ENCODE assay signal across 20 cellular contexts in the genomic region with DNA sequence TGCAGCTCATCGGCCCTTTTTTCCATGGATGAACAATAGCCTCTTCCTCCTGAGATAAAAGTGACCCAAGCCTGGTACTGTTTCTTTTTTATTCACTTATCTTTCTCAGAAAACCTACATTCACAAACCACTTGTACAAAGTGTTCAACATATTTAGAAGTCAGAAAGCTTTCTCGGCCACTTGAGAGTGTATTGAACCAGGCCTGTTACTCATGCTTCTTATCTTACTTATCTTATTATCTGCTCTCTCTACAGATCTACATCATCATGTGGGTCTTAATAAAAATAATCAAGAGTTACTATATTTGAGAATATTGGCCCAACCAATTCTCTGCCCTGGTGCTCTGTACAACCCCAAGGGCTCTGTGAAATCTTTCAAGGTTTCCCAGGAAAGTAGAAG.
DNase-seq lines count a peak whose midpoint lies in the region; ATAC-seq, FAIRE-seq and TF ChIP-seq lines count a peak whose summit lies in the region.
"Had no signal": no experiment of that assay in that cellular context is flagged by ENCODE, and none has a peak within 500 bp of the region (broad histone marks: within the 10 kb centered on the region; RNA-seq: fewer than 3 reads in every experiment).

No MANE protein-coding gene starts in this region.

- no peak overlapping the region for H3K4me3 ChIP-seq in SK-N-SH (ENCODE audit: low read depth in 2 of 2, low read length in 1 of 2)
- H3K4me3 ChIP-seq in GM12878 = no peak overlapping the region
- no peak overlapping the region for H3K4me3 ChIP-seq in mesenchymal stem cell (ENCODE audit: insufficient read depth in 1 of 2, low read depth in 1 of 2, low read length in 2 of 2)
- H3K4me3 ChIP-seq in thyroid gland (replicated peaks in 1 of 3) = no peak overlapping the region
- H3K4me3 ChIP-seq: ascending aorta had no signal

- FAIRE-seq in GM12878 (lab: Jason Lieb, UNC) = peak; percentile 62

- peak overlapping the region; percentile 17; the same call in 1 of the 2 replicates for H3K4me2 ChIP-seq in SK-N-SH
- H3K4me2 ChIP-seq in GM12878 (ENCODE audit: control insufficient read depth, insufficient read depth) = no peak overlapping the region
- H3K4me2 ChIP-seq in mesenchymal stem cell (ENCODE audit: low read length, poor library complexity, severe bottlenecking) = no peak overlapping the region

- TF ChIP-seq POLR2A in GM12878 (IDR thresholded peaks at IDR 0.05; ENCODE audit: low read depth, low read length) = no peak
- no peak for TF ChIP-seq POLR2A in thyroid gland (IDR thresholded peaks at IDR 0.05)
- TF ChIP-seq POLR2A in erythroblast (IDR thresholded peaks at IDR 0.05; ENCODE audit: low read length) = no peak

- ATAC-seq in SK-N-SH treated with all-trans-retinoic acid at 6 μM for 48 hours (no peak), GM12878 (no peak), HG03280 (IDR thresholded peaks at IDR 0.05; ENCODE audit: unreplicated experiment) (no peak)
- ATAC-seq: naive thymus-derived CD4-positive, alpha-beta T cell had no signal

- H3K79me2 ChIP-seq in SK-N-SH (ENCODE audit: insufficient read depth) = no peaks in the 10 kb centered on the region
- no peaks in the 10 kb centered on the region for H3K79me2 ChIP-seq in GM12878 (ENCODE audit: control insufficient read depth, insufficient read depth, low read length)

- POLR2A ChIA-PET in SK-N-SH (lab: Yijun Ruan, JAX) (no interaction called here), GM12878 (lab: Charles Lee) (no interaction called here)

- H4K20me1 ChIP-seq in SK-N-SH (ENCODE audit: insufficient read depth) (no peaks in the 10 kb centered on the region), GM12878 (ENCODE audit: control insufficient read depth, insufficient read depth) (no peaks in the 10 kb centered on the region)

- H3K27ac ChIP-seq in SK-N-SH (ENCODE audit: low read depth in 2 of 2, low read length in 1 of 2) (peak overlapping the region in 1 of 2 experiments; percentile 75; a peak in 2 of 4 replicates), GM12878 (ENCODE audit: control insufficient read depth, insufficient read depth) (no peak overlapping the region), mesenchymal stem cell (ENCODE audit: low read length, poor library complexity, severe bottlenecking) (peak overlapping the region; percentile 94), thyroid gland (peak overlapping the region; percentile 61 to 79 (median 71))

- no peaks in the 10 kb centered on the region for H3K79me1 ChIP-seq in mesenchymal stem cell (replicated peaks; ENCODE audit: low read length, poor library complexity, severe bottlenecking)

- TF ChIP-seq CTCF in SK-N-SH (IDR thresholded peaks at IDR 0.05) = no peak
- no peak for TF ChIP-seq CTCF in GM12878 (IDR thresholded peaks at IDR 0.05 in 2 of 3, conservative IDR thresholded peaks at IDR 0.05 in 1 of 3; ENCODE audit: control insufficient read depth in 2 of 3, extremely low read depth in 1 of 3, insufficient read depth in 1 of 3, low read depth in 3 of 3, low read length in 3 of 3)
- TF ChIP-seq CTCF in thyroid gland (IDR thresholded peaks at IDR 0.05) = no peak

- TF ChIP-seq EP300 in SK-N-SH (IDR thresholded peaks at IDR 0.05; ENCODE audit: borderline replicate concordance in 1 of 2, low read depth in 1 of 2, low read length in 1 of 2) (no peak), GM12878 (IDR thresholded peaks at IDR 0.05; ENCODE audit: borderline replicate concordance in 1 of 2, control insufficient read depth in 1 of 2, low read depth in 2 of 2, low read length in 2 of 2) (no peak)

- H4K8ac ChIP-seq in mesenchymal stem cell (ENCODE audit: low read length) = no peak overlapping the region

- peak overlapping the region; percentile 59 for H2BK120ac ChIP-seq in mesenchymal stem cell (ENCODE audit: low read depth, low read length)

- no peak overlapping the region for H2AK5ac ChIP-seq in mesenchymal stem cell (ENCODE audit: low read length, severe bottlenecking)

- 92% methylated on average over 2 of the region's 2 CpGs for whole genome bisulfite sequencing in SK-N-SH (ENCODE audit: low lambda C conversion rate)
- WGBS in GM12878 (ENCODE audit: insufficient coverage, insufficient replicate concordance, low lambda C conversion rate, missing lambda C conversion rate) = 65% methylated on average over 2 of the region's 2 CpGs
- 44% methylated on average over 2 of the region's 2 CpGs for WGBS in mesenchymal stem cell
- 29 to 46% methylated on average over 2 of the region's 2 CpGs for WGBS in thyroid gland, 2 donors

- no peak for DNase-seq in SK-N-SH
- no peak for DNase-seq in GM12878 (ENCODE audit: low read depth, low spot score)
- peak; percentile 52 for DNase-seq in mesenchymal stem cell
- peak in 1 of 2 donors; percentile 21 for DNase-seq in thyroid gland
- no peak for DNase-seq in erythroblast (lab: John Stamatoyannopoulos, UW)
- DNase-seq in DMS53 treated with DMSO at 0.1 percent for 48 hours (lab: John Stamatoyannopoulos, UW; ENCODE audit: unreplicated experiment) = no peak
- DNase-seq: activated gamma-delta T cell treated with Interleukin-2 at 50 U/mL for 16 hours; CD4-positive, CD25-positive, alpha-beta regulatory T cell; GDM1; H9; left ventricle myocardium superior; naive thymus-derived CD4-positive, alpha-beta T cell; NCI-H1092; NK-92 treated with Interleukin-12 subunit alpha and Interleukin-12 subunit beta, amount 100 ng/mL, for 24 hours; SHP77 treated with DMSO at 0.1 percent for 48 hours; substantia nigra; T-helper 9 cell had no signal

- SMC1A ChIA-PET in GM12878 (lab: Charles Lee; ENCODE audit: uncharacterized antibody, unreplicated experiment) = interaction anchor here (1.7 kb wide), 1 partner anchor 10 kb away, joined by 4 read pairs; no protein-coding TSS in a partner anchor

- H2BK15ac ChIP-seq in mesenchymal stem cell (ENCODE audit: low read depth, poor library complexity, severe bottlenecking) = no peak overlapping the region

- TF ChIP-seq RAD21 in SK-N-SH (IDR thresholded peaks at IDR 0.05; ENCODE audit: low read length) (no peak), GM12878 (IDR thresholded peaks at IDR 0.05; ENCODE audit: insufficient read depth, low read depth, low read length) (no peak)

- peaks cover 12% of the 10 kb centered on the region for H3F3A ChIP-seq in SK-N-SH (replicated peaks; ENCODE audit: insufficient read depth)

- no TSS peak for BruUV-seq in GM12878 (replicated peaks; lab: Mats Ljungman, UMichigan)

- no peak overlapping the region for H2BK12ac ChIP-seq in mesenchymal stem cell (ENCODE audit: low read length in 2 of 2)

- H3K9me3 ChIP-seq in SK-N-SH = no peaks in the 10 kb centered on the region
- H3K9me3 ChIP-seq in GM12878 (replicated peaks; ENCODE audit: control insufficient read depth, insufficient read depth, low read length) = no peaks in the 10 kb centered on the region
- H3K9me3 ChIP-seq in mesenchymal stem cell (ENCODE audit: control insufficient read depth, low read length) = peaks cover 18% of the 10 kb centered on the region
- no peaks in the 10 kb centered on the region for H3K9me3 ChIP-seq in thyroid gland

- CTCF ChIA-PET in SK-N-SH (lab: Yijun Ruan, JAX) (interaction anchor here (1.4 kb wide), 1 partner anchor 21 kb away, joined by 3 read pairs; no protein-coding TSS in a partner anchor), GM12878 (lab: Yijun Ruan, JAX) (interaction anchor here (1.1 to 1.2 kb wide), 2 partner anchors 26 to 146 kb away, joined by 3 to 4 read pairs; no protein-coding TSS in a partner anchor)

- peak overlapping the region; percentile 36 for H2BK5ac ChIP-seq in mesenchymal stem cell (ENCODE audit: low read depth, low read length, poor library complexity, severe bottlenecking)

- H3K4me1 ChIP-seq in SK-N-SH (ENCODE audit: control insufficient read depth in 1 of 2, insufficient read depth in 2 of 2, low read depth in 1 of 2, low read length in 1 of 2) (peaks cover 2 to 38% of the 10 kb centered on the region in 2 experiments), GM12878 (ENCODE audit: control insufficient read depth, insufficient read depth, low read length) (no peaks in the 10 kb centered on the region), mesenchymal stem cell (ENCODE audit: control insufficient read depth, insufficient read depth, low read depth, low read length) (peaks cover 7% of the 10 kb centered on the region), thyroid gland (peaks cover 7 to 35% of the 10 kb centered on the region in 2 donors)

- intact Hi-C loops in GM12878 (cut with micrococcal nuclease; ENCODE audit: unreplicated experiment) = no loop called here
- intact Hi-C loops in thyroid gland (cut with DNase I) = no loop called here

- H3K36me3 ChIP-seq in SK-N-SH (replicated peaks in 1 of 2; ENCODE audit: control insufficient read depth in 1 of 2, insufficient read depth in 2 of 2, low read length in 1 of 2) = no peaks in the 10 kb centered on the region
- H3K36me3 ChIP-seq in GM12878 (ENCODE audit: control insufficient read depth in 2 of 2, insufficient read depth in 2 of 2, low read length in 1 of 2) = no peaks in the 10 kb centered on the region
- H3K36me3 ChIP-seq in mesenchymal stem cell (ENCODE audit: control insufficient read depth in 1 of 2, insufficient read depth in 2 of 2, low read depth in 1 of 2, low read length in 2 of 2) = peaks cover 0 to 19% of the 10 kb centered on the region in 2 experiments
- H3K36me3 ChIP-seq in thyroid gland = no peaks in the 10 kb centered on the region
- H3K36me3 ChIP-seq: ascending aorta had no signal

- RAD21 ChIA-PET in GM12878 (lab: Charles Lee; ENCODE audit: unreplicated experiment) = no interaction called here

- H3K18ac ChIP-seq in mesenchymal stem cell (ENCODE audit: low read depth in 1 of 2, low read length in 2 of 2) = peak overlapping the region in 1 of 2 experiments; percentile 52

- H4K91ac ChIP-seq in mesenchymal stem cell (ENCODE audit: low read length) = no peak overlapping the region

- peak overlapping the region; percentile 13; the same call in 1 of the 2 replicates for H3K9ac ChIP-seq in SK-N-SH
- H3K9ac ChIP-seq in GM12878 (ENCODE audit: control insufficient read depth, insufficient read depth, low read length) = no peak overlapping the region
- H3K9ac ChIP-seq in mesenchymal stem cell (ENCODE audit: low read length) = peak overlapping the region; percentile 90

- no peak overlapping the region for H3K23ac ChIP-seq in mesenchymal stem cell (ENCODE audit: low read length in 2 of 2)

- H2AFZ ChIP-seq in SK-N-SH (ENCODE audit: low read depth) (peak overlapping the region; percentile 33; the same call in 1 of the 2 replicates), GM12878 (ENCODE audit: control insufficient read depth, low read depth, low read length) (no peak overlapping the region), mesenchymal stem cell (ENCODE audit: low read depth, low read length) (no peak overlapping the region)

- no peak overlapping the region for H3K4ac ChIP-seq in mesenchymal stem cell (ENCODE audit: low read depth in 1 of 2, low read length in 2 of 2)

- H3K14ac ChIP-seq in mesenchymal stem cell (ENCODE audit: low read length in 2 of 2) = no peak overlapping the region

- in situ Hi-C loops in GM12878 (cut with MboI) = no loop called here

- no peaks in the 10 kb centered on the region for H3K9me2 ChIP-seq in SK-N-SH

- no peaks in the 10 kb centered on the region for H3K27me3 ChIP-seq in SK-N-SH (ENCODE audit: insufficient read depth)
- peaks cover 0 to 3% of the 10 kb centered on the region in 2 experiments; a peak in 1 of 4 replicates for H3K27me3 ChIP-seq in GM12878 (replicated peaks in 1 of 2; ENCODE audit: control insufficient read depth in 2 of 2, insufficient read depth in 2 of 2, low read length in 1 of 2)
- H3K27me3 ChIP-seq in mesenchymal stem cell (ENCODE audit: control insufficient read depth in 1 of 2, insufficient read depth in 1 of 2, low read length in 2 of 2) = no peaks in the 10 kb centered on the region
- H3K27me3 ChIP-seq in thyroid gland = no peaks in the 10 kb centered on the region
- H3K27me3 ChIP-seq: ascending aorta had no signal
